ENCODE assay signal across 8 cellular contexts in the genomic region with DNA sequence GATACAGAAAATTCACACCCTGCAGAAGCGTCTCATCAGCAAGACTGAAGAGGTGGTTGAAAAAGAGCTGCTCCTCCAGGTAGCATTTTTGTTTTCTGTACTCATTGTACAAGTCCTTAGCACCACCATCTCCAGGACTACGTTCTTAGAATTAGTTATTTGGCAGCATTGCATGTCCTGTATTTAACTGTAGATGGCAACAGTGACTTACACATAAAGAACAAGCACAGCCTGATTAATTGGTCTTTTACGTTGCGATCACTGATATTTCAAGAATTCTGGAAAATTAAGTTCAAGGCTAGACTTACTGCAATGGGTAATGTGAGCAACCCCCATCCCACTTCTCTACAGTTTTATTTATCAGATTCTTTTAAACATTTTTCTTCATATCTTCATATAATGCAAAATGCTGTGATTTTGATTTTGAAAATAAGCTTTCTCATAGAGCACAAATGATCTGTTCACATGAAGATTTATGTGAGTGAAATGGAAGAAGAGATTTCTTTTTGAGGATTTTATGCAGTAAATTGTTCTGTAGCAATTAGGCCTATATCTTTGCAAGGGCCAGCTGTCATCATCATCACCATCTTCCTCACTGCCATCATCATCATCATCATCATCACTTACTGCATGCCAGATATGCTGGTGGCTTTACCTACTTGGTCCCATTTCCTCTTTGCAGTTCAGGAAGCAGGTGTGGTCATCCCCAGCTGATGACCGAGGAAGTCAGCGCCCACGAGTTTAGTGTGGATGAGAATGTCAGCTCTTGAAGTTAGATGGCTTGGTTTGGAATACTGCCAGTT. TPM values are rescaled to one million over a fixed set of nuclear protein-coding genes. Genes with fewer than 3 reads are reported as not detected.
DNase-seq lines count a peak whose midpoint lies in the region; ATAC-seq and TF ChIP-seq lines count a peak whose summit lies in the region.

No MANE protein-coding gene starts in this region.

- no peak overlapping the region for H2AFZ ChIP-seq in SU-DHL-6 (ENCODE audit: low read depth, low read length, severe bottlenecking)

- no peaks in the 10 kb centered on the region for H3K9me2 ChIP-seq in SU-DHL-6 (replicated peaks; ENCODE audit: insufficient read depth, low read length)

- H4K20me1 ChIP-seq in SU-DHL-6 (ENCODE audit: low read depth, low read length), result no peaks in the 10 kb centered on the region

- no peaks in the 10 kb centered on the region for H3K9me3 Mint-ChIP-seq in HFFc6

- H3K27me3 Mint-ChIP-seq in HFFc6 (ENCODE audit: insufficient read depth), result peaks cover 12% of the 10 kb centered on the region; the same call in 1 of the 2 replicates

- no peaks in the 10 kb centered on the region for H3K36me3 Mint-ChIP-seq in HFFc6 (ENCODE audit: low read depth)

- no peak for ATAC-seq in HG03520 (IDR thresholded peaks at IDR 0.05; ENCODE audit: unreplicated experiment)

- no peaks in the 10 kb centered on the region for H3K27me3 ChIP-seq in SU-DHL-6 (ENCODE audit: low read length)

- no peaks in the 10 kb centered on the region for H3K79me2 ChIP-seq in SU-DHL-6 (ENCODE audit: insufficient read depth, low read length)

- no peak overlapping the region for H3K4me3 ChIP-seq in SU-DHL-6 (ENCODE audit: insufficient read depth, low read length, poor library complexity, severe bottlenecking)

- peak; percentile 2 for DNase-seq in DMS153 (lab: John Stamatoyannopoulos, UW)
- DNase-seq in HFFc6, result peak; percentile 69
- DNase-seq in islet precursor cell, result peak; percentile 22
- DNase-seq in cortex of kidney (lab: John Stamatoyannopoulos, UW), result no peak
- DNase-seq in NCI-H2196 (lab: John Stamatoyannopoulos, UW; ENCODE audit: unreplicated experiment), result no peak
- no peak for DNase-seq in SHP77 treated with DMSO at 0.1 percent for 48 hours (lab: John Stamatoyannopoulos, UW)

- peak; percentile 79 for TF ChIP-seq CTCF in HFFc6 (IDR thresholded peaks at IDR 0.05)
- peak; percentile 19 for TF ChIP-seq CTCF in SU-DHL-6 (IDR thresholded peaks at IDR 0.05; ENCODE audit: insufficient read depth, low read length, poor library complexity, severe bottlenecking)

- no peaks in the 10 kb centered on the region for H3K4me1 Mint-ChIP-seq in HFFc6 (ENCODE audit: low read depth)

- H3K27ac ChIP-seq in SU-DHL-6 (ENCODE audit: low read depth, low read length), result no peak overlapping the region

- H3F3A ChIP-seq in SU-DHL-6 (ENCODE audit: insufficient read depth), result no peaks in the 10 kb centered on the region

- H3K36me3 ChIP-seq in SU-DHL-6 (ENCODE audit: low read length), result no peaks in the 10 kb centered on the region

- H3K27ac Mint-ChIP-seq in HFFc6, result no peak overlapping the region

- H3K9ac ChIP-seq in SU-DHL-6 (ENCODE audit: low read length), result no peak overlapping the region

- H3K4me2 ChIP-seq in SU-DHL-6 (ENCODE audit: low read depth, low read length, poor library complexity, severe bottlenecking), result no peak overlapping the region

- no peak overlapping the region for H3K4me3 Mint-ChIP-seq in HFFc6

- no peaks in the 10 kb centered on the region for H3K9me3 ChIP-seq in SU-DHL-6 (ENCODE audit: insufficient read depth, low read length)

RNA-seq across cellular contexts. Expression of gene CFAP58, which starts 53.3 kb away (rescaled TPM):
- 1 to 10 TPM in 1 of 6 experiments, under 1 TPM in 5; 0.35 to 1.1 (median 0.41) TPM for total RNA-seq in HFFc6 (2021; fragmentation: NEBNext Ultra II Directional; extraction: Animal tissue kit (Norgen Biotek cat#: 25700))

Comparison
In these comparisons a context has a peak if more than half of its experiments do, and no peak if none do; other contexts are left out.
1. DNase-seq: peak in DMS153 (single experiment), HFFc6 (single experiment) and islet precursor cell (single experiment); none in cortex of kidney (single experiment), NCI-H2196 (single experiment) and SHP77 treated with DMSO at 0.1 percent for 48 hours (single experiment).